1 cellular context compared by ENCODE assay signal in genomic region chr1:154628122-154628405, GRCh38.
TF ChIP-seq lines count a peak whose summit lies in the region.

No MANE protein-coding gene starts in this region.

TF ChIP-seq in K562, 482 proteins besides CTCF, POLR2A, EP300 and RAD21 (continued from another document and continues in another):
- TF ChIP-seq, protein P1, sequence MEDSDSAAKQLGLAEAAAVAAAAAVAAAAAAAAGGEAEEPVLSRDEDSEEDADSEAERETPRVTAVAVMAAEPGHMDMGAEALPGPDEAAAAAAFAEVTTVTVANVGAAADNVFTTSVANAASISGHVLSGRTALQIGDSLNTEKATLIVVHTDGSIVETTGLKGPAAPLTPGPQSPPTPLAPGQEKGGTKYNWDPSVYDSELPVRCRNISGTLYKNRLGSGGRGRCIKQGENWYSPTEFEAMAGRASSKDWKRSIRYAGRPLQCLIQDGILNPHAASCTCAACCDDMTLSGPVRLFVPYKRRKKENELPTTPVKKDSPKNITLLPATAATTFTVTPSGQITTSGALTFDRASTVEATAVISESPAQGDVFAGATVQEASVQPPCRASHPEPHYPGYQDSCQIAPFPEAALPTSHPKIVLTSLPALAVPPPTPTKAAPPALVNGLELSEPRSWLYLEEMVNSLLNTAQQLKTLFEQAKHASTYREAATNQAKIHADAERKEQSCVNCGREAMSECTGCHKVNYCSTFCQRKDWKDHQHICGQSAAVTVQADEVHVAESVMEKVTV (CRISPR knock-in tag; IDR thresholded peaks at IDR 0.05), result 0 out of 2 replicates have a peak, but pooled peaks have one; percentile 13
- TF ChIP-seq MAFF (IDR thresholded peaks at IDR 0.05; ENCODE audit: low read length) (no peak), MYC (IDR thresholded peaks at IDR 0.05; ENCODE audit: low read depth, low read length) (no peak), MYC (CRISPR knock-in tag; IDR thresholded peaks at IDR 0.05; ENCODE audit: borderline replicate concordance, low read depth) (no peak), ZBTB7A (IDR thresholded peaks at IDR 0.05; ENCODE audit: borderline replicate concordance, control insufficient read depth, low read depth, low read length) (no peak), PTBP1 (IDR thresholded peaks at IDR 0.05; ENCODE audit: low read depth, low read length) (no peak), MEF2D (tag; conservative IDR thresholded peaks at IDR 0.05; ENCODE audit: low read depth) (0 out of 2 replicates have a peak, but pooled peaks have one; percentile 37), FOXO4 (CRISPR knock-in tag; IDR thresholded peaks at IDR 0.05) (no peak), SRF (CRISPR knock-in tag; IDR thresholded peaks at IDR 0.05) (no peak), GTF2B (IDR thresholded peaks at IDR 0.05; ENCODE audit: extremely low read depth, insufficient read length) (no peak), MNT (conservative IDR thresholded peaks at IDR 0.05) (peak in 1 of 2 experiments; percentile 39; a peak in 1 of 4 replicates), SREBF1 (IDR thresholded peaks at IDR 0.05; ENCODE audit: borderline replicate concordance, low read depth, low read length) (no peak), ZNF699 (CRISPR knock-in tag; IDR thresholded peaks at IDR 0.05; ENCODE audit: insufficient replicate concordance) (no peak), JUN (IDR thresholded peaks at IDR 0.05; ENCODE audit: borderline replicate concordance, low read depth, low read length) (no peak), JUN (CRISPR knock-in tag; IDR thresholded peaks at IDR 0.05; ENCODE audit: borderline replicate concordance) (no peak), DIDO1 (tag; IDR thresholded peaks at IDR 0.05; ENCODE audit: low read depth) (no peak), ATF3 (IDR thresholded peaks at IDR 0.05) (0 out of 2 replicates have a peak, but pooled peaks have one; percentile 8), ATF3 (CRISPR knock-in tag; conservative IDR thresholded peaks at IDR 0.05) (no peak), ZNF589 (CRISPR knock-in tag; IDR thresholded peaks at IDR 0.05; ENCODE audit: low read depth) (0 out of 2 replicates have a peak, but pooled peaks have one; percentile 12), ELF1 (tag; IDR thresholded peaks at IDR 0.05) (0 out of 2 replicates have a peak, but pooled peaks have one; percentile 3), THRB (CRISPR knock-in tag; conservative IDR thresholded peaks at IDR 0.05) (0 out of 2 replicates have a peak, but pooled peaks have one; percentile 29), ZNF592 (IDR thresholded peaks at IDR 0.05) (peak; percentile 54; the same call in 1 of the 2 replicates), GABPB2 (CRISPR knock-in tag; conservative IDR thresholded peaks at IDR 0.05) (no peak), RBM22 (IDR thresholded peaks at IDR 0.05; ENCODE audit: low read depth, low read length, poor library complexity, severe bottlenecking) (no peak), MBD1 (CRISPR knock-in tag; IDR thresholded peaks at IDR 0.05) (0 out of 2 replicates have a peak, but pooled peaks have one; percentile 50), ZNF77 (CRISPR knock-in tag; IDR thresholded peaks at IDR 0.05) (no peak), RBM17 (IDR thresholded peaks at IDR 0.05; ENCODE audit: borderline replicate concordance, low read depth, low read length) (no peak)
- TF ChIP-seq, protein P2, sequence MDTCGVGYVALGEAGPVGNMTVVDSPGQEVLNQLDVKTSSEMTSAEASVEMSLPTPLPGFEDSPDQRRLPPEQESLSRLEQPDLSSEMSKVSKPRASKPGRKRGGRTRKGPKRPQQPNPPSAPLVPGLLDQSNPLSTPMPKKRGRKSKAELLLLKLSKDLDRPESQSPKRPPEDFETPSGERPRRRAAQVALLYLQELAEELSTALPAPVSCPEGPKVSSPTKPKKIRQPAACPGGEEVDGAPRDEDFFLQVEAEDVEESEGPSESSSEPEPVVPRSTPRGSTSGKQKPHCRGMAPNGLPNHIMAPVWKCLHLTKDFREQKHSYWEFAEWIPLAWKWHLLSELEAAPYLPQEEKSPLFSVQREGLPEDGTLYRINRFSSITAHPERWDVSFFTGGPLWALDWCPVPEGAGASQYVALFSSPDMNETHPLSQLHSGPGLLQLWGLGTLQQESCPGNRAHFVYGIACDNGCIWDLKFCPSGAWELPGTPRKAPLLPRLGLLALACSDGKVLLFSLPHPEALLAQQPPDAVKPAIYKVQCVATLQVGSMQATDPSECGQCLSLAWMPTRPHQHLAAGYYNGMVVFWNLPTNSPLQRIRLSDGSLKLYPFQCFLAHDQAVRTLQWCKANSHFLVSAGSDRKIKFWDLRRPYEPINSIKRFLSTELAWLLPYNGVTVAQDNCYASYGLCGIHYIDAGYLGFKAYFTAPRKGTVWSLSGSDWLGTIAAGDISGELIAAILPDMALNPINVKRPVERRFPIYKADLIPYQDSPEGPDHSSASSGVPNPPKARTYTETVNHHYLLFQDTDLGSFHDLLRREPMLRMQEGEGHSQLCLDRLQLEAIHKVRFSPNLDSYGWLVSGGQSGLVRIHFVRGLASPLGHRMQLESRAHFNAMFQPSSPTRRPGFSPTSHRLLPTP (IDR thresholded peaks at IDR 0.05; ENCODE audit: borderline replicate concordance, extremely low read depth, insufficient read length), result no peak
- TF ChIP-seq, protein P3, sequence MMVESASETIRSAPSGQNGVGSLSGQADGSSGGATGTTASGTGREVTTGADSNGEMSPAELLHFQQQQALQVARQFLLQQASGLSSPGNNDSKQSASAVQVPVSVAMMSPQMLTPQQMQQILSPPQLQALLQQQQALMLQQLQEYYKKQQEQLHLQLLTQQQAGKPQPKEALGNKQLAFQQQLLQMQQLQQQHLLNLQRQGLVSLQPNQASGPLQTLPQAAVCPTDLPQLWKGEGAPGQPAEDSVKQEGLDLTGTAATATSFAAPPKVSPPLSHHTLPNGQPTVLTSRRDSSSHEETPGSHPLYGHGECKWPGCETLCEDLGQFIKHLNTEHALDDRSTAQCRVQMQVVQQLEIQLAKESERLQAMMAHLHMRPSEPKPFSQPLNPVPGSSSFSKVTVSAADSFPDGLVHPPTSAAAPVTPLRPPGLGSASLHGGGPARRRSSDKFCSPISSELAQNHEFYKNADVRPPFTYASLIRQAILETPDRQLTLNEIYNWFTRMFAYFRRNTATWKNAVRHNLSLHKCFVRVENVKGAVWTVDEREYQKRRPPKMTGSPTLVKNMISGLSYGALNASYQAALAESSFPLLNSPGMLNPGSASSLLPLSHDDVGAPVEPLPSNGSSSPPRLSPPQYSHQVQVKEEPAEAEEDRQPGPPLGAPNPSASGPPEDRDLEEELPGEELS (CRISPR knock-in tag; IDR thresholded peaks at IDR 0.05; ENCODE audit: borderline replicate concordance), result no peak
- TF ChIP-seq, protein P4, sequence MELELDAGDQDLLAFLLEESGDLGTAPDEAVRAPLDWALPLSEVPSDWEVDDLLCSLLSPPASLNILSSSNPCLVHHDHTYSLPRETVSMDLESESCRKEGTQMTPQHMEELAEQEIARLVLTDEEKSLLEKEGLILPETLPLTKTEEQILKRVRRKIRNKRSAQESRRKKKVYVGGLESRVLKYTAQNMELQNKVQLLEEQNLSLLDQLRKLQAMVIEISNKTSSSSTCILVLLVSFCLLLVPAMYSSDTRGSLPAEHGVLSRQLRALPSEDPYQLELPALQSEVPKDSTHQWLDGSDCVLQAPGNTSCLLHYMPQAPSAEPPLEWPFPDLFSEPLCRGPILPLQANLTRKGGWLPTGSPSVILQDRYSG (tag; conservative IDR thresholded peaks at IDR 0.05; ENCODE audit: low read depth), result no peak
- TF ChIP-seq, protein P5, sequence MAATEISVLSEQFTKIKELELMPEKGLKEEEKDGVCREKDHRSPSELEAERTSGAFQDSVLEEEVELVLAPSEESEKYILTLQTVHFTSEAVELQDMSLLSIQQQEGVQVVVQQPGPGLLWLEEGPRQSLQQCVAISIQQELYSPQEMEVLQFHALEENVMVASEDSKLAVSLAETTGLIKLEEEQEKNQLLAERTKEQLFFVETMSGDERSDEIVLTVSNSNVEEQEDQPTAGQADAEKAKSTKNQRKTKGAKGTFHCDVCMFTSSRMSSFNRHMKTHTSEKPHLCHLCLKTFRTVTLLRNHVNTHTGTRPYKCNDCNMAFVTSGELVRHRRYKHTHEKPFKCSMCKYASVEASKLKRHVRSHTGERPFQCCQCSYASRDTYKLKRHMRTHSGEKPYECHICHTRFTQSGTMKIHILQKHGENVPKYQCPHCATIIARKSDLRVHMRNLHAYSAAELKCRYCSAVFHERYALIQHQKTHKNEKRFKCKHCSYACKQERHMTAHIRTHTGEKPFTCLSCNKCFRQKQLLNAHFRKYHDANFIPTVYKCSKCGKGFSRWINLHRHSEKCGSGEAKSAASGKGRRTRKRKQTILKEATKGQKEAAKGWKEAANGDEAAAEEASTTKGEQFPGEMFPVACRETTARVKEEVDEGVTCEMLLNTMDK (IDR thresholded peaks at IDR 0.05; ENCODE audit: borderline replicate concordance, insufficient read depth, low read depth, low read length, poor library complexity, severe bottlenecking), result no peak
